ENCODE assay signal across 2 cellular contexts in the genomic region with DNA sequence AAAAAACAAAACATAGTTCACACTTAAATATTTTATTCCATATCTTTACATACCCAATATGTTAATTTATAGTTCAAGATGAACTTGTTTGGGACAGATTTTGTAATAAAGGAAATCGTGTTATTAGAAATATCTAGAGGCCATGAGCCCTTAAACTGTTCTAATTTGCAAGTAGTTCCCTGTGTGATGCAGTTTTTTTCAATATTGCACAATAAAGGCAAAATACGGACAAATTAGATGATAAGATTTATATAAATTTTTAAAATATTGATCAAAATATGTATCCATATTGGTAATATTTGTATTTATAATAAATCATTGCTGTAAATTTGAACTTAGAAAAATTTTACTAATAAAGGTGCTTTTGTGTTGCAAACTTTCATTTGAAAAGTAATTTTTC.
TF ChIP-seq lines count a peak whose summit lies in the region.

No MANE protein-coding gene starts in this region.

TF ChIP-seq in GM23338, 12 proteins besides CTCF, POLR2A, EP300 and RAD21 (continued from another document):
- TF ChIP-seq ETS1 (IDR thresholded peaks at IDR 0.05) = no peak
- no peak for TF ChIP-seq EZH2 (IDR thresholded peaks at IDR 0.05; ENCODE audit: low read depth, unreplicated experiment)
- TF ChIP-seq JUNB (IDR thresholded peaks at IDR 0.05; ENCODE audit: unreplicated experiment) = no peak
- TF ChIP-seq NANOG (IDR thresholded peaks at IDR 0.05; ENCODE audit: borderline replicate concordance) = no peak
- TF ChIP-seq, protein P1, sequence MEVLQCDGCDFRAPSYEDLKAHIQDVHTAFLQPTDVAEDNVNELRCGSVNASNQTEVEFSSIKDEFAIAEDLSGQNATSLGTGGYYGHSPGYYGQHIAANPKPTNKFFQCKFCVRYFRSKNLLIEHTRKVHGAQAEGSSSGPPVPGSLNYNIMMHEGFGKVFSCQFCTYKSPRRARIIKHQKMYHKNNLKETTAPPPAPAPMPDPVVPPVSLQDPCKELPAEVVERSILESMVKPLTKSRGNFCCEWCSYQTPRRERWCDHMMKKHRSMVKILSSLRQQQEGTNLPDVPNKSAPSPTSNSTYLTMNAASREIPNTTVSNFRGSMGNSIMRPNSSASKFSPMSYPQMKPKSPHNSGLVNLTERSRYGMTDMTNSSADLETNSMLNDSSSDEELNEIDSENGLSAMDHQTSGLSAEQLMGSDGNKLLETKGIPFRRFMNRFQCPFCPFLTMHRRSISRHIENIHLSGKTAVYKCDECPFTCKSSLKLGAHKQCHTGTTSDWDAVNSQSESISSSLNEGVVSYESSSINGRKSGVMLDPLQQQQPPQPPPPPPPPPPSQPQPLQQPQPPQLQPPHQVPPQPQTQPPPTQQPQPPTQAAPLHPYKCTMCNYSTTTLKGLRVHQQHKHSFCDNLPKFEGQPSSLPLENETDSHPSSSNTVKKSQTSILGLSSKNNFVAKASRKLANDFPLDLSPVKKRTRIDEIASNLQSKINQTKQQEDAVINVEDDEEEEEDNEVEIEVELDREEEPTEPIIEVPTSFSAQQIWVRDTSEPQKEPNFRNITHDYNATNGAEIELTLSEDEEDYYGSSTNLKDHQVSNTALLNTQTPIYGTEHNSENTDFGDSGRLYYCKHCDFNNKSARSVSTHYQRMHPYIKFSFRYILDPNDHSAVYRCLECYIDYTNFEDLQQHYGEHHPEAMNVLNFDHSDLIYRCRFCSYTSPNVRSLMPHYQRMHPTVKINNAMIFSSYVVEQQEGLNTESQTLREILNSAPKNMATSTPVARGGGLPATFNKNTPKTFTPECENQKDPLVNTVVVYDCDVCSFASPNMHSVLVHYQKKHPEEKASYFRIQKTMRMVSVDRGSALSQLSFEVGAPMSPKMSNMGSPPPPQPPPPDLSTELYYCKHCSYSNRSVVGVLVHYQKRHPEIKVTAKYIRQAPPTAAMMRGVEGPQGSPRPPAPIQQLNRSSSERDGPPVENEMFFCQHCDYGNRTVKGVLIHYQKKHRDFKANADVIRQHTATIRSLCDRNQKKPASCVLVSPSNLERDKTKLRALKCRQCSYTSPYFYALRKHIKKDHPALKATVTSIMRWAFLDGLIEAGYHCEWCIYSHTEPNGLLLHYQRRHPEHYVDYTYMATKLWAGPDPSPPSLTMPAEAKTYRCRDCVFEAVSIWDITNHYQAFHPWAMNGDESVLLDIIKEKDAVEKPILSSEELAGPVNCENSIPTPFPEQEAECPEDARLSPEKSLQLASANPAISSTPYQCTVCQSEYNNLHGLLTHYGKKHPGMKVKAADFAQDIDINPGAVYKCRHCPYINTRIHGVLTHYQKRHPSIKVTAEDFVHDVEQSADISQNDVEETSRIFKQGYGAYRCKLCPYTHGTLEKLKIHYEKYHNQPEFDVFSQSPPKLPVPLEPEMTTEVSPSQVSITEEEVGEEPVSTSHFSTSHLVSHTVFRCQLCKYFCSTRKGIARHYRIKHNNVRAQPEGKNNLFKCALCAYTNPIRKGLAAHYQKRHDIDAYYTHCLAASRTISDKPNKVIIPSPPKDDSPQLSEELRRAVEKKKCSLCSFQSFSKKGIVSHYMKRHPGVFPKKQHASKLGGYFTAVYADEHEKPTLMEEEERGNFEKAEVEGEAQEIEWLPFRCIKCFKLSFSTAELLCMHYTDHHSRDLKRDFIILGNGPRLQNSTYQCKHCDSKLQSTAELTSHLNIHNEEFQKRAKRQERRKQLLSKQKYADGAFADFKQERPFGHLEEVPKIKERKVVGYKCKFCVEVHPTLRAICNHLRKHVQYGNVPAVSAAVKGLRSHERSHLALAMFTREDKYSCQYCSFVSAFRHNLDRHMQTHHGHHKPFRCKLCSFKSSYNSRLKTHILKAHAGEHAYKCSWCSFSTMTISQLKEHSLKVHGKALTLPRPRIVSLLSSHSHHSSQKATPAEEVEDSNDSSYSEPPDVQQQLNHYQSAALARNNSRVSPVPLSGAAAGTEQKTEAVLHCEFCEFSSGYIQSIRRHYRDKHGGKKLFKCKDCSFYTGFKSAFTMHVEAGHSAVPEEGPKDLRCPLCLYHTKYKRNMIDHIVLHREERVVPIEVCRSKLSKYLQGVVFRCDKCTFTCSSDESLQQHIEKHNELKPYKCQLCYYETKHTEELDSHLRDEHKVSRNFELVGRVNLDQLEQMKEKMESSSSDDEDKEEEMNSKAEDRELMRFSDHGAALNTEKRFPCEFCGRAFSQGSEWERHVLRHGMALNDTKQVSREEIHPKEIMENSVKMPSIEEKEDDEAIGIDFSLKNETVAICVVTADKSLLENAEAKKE (CRISPR knock-in tag; IDR thresholded peaks at IDR 0.05) = no peak
- TF ChIP-seq REST (IDR thresholded peaks at IDR 0.05; ENCODE audit: unreplicated experiment) = no peak

TF ChIP-seq in WTC11, 78 proteins besides CTCF, POLR2A, EP300 and RAD21 (continued from another document):
- TF ChIP-seq STAT6 (CRISPR knock-in tag; conservative IDR thresholded peaks at IDR 0.05; ENCODE audit: low read depth) (no peak), ZNF416 (CRISPR knock-in tag; IDR thresholded peaks at IDR 0.05) (no peak), NR1H2 (CRISPR knock-in tag; IDR thresholded peaks at IDR 0.05) (no peak), ELF4 (CRISPR knock-in tag; IDR thresholded peaks at IDR 0.05; ENCODE audit: low read depth) (no peak), TP53 (CRISPR knock-in tag; IDR thresholded peaks at IDR 0.05) (no peak), EMX1 (CRISPR knock-in tag; IDR thresholded peaks at IDR 0.05) (no peak)
